17 cellular contexts compared by ENCODE assay signal in the genomic region with DNA sequence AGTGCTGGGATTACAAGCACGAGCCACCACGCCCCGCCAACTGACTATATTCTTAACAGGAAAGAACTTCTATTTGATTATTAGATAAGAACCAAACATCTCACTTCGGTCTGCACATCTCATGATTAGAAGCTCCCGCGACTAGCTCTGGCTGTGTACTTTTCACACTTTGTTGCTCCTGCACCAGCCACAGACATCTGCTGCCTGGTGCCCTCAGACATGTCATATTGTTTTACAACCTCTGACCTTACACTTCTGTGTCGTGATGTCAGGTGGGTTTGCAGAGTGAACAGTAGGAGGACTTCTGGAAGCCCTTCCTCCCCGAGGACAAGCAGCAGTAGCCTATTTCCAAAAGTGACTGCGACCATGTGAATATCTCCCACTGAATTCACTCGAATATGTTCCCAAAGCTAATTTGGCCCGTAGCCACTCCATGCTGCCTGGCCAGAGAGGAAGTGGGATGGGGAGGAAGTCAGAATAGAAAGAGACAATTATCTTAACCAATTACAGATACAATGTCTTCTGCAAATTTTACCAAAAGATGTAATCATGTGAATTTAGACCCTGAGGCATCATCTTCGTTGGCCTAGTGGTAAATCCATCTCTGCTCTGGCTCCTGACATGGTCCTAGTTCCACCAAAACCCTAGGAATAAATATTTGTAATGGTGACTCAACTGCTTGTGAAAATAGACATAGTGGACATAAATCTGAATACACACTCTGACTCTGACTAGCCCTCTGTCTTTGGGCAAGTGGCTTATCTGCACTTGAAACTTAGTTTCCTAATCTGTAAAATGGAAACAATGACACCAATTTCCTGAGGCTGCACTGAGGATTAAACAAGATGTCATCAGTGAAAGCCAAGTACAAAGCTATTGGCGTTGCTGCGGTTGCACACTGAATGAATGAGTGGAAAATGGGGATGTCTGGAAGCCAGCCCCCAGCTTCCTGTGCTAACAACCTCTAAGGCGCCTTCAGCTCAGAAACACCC.
A peak's percentile ranks its signal among the peaks of the same experiment; 100 is the strongest.
DNase-seq lines count a peak whose midpoint lies in the region; ATAC-seq and TF ChIP-seq lines count a peak whose summit lies in the region.
"Had no signal": no experiment of that assay in that cellular context is flagged by ENCODE, and none has a peak within 500 bp of the region (broad histone marks: within the 10 kb centered on the region; RNA-seq: fewer than 3 reads in every experiment).

No MANE protein-coding gene starts in this region.

- H3K4me3 Mint-ChIP-seq in activated naive CD4-positive, alpha-beta T cell treated with anti-CD3 and anti-CD28 coated beads for 36 hours: no peak overlapping the region
- no peak overlapping the region for H3K4me3 Mint-ChIP-seq in activated T-cell treated with anti-CD3 and anti-CD28 coated beads, Interleukin-2, amount 50 U/mL, for 72 hours
- H3K4me3 Mint-ChIP-seq in progenitor cell of endocrine pancreas (ENCODE audit: low read depth): no peak overlapping the region
- H3K4me3 Mint-ChIP-seq: endodermal cell had no signal

- H2AFZ ChIP-seq in SK-N-SH (ENCODE audit: low read depth): no peak overlapping the region

- no peak overlapping the region for H3K27ac Mint-ChIP-seq in activated naive CD4-positive, alpha-beta T cell treated with anti-CD3 and anti-CD28 coated beads for 36 hours
- no peak overlapping the region for H3K27ac Mint-ChIP-seq in activated T-cell treated with anti-CD3 and anti-CD28 coated beads, Interleukin-2, amount 50 U/mL, for 72 hours
- H3K27ac Mint-ChIP-seq in progenitor cell of endocrine pancreas: peak overlapping the region; percentile 34
- H3K27ac Mint-ChIP-seq: endodermal cell had no signal

- POLR2A ChIA-PET in SK-N-SH (lab: Yijun Ruan, JAX): interaction anchor here (0.6 kb wide), 1 partner anchor 52 kb away, joined by 4 read pairs; no protein-coding TSS in a partner anchor

- H3K36me3 ChIP-seq in body of pancreas (replicated peaks in 1 of 2; ENCODE audit: insufficient read depth in 1 of 2, low read depth in 2 of 2) (no peaks in the 10 kb centered on the region), SK-N-SH (replicated peaks in 1 of 2; ENCODE audit: control insufficient read depth in 1 of 2, insufficient read depth in 2 of 2, low read length in 1 of 2) (no peaks in the 10 kb centered on the region)
- H3K36me3 ChIP-seq: adrenal gland, neutrophil, right atrium auricular region had no signal

- H3K4me1 ChIP-seq in body of pancreas: no peaks in the 10 kb centered on the region
- H3K4me1 ChIP-seq in SK-N-SH (ENCODE audit: control insufficient read depth in 1 of 2, insufficient read depth in 2 of 2, low read depth in 1 of 2, low read length in 1 of 2): peaks cover 0 to 5% of the 10 kb centered on the region in 2 experiments; a peak in 1 of 4 replicates
- H3K4me1 ChIP-seq: adrenal gland, right atrium auricular region had no signal

- H3K27ac ChIP-seq in body of pancreas: no peak overlapping the region
- no peak overlapping the region; a peak in 1 of 4 replicates for H3K27ac ChIP-seq in SK-N-SH (ENCODE audit: low read depth in 2 of 2, low read length in 1 of 2)
- H3K27ac ChIP-seq: adrenal gland, neutrophil, right atrium auricular region had no signal

- H3K79me2 ChIP-seq in SK-N-SH (ENCODE audit: insufficient read depth): no peaks in the 10 kb centered on the region

- TF ChIP-seq RAD21 in SK-N-SH (IDR thresholded peaks at IDR 0.05; ENCODE audit: low read length): no peak

- no peaks in the 10 kb centered on the region for H3K9me2 ChIP-seq in SK-N-SH

- CTCF ChIA-PET in activated naive CD4-positive, alpha-beta T cell treated with anti-CD3 and anti-CD28 coated beads for 36 hours (lab: Charles Lee): interaction anchor here (0.8 kb wide), 1 partner anchor 9 kb away, joined by 3 read pairs; no protein-coding TSS in a partner anchor
- CTCF ChIA-PET in SK-N-SH (lab: Yijun Ruan, JAX): interaction anchor here (0.8 to 4.8 kb wide), 4 partner anchors 20 to 539 kb away, joined by 3 to 19 read pairs (median 3); no protein-coding TSS in a partner anchor

- H3K4me2 ChIP-seq in SK-N-SH: no peak overlapping the region

- no peaks in the 10 kb centered on the region for H3K27me3 ChIP-seq in body of pancreas
- no peaks in the 10 kb centered on the region for H3K27me3 ChIP-seq in SK-N-SH (ENCODE audit: insufficient read depth)
- H3K27me3 ChIP-seq: adrenal gland, neutrophil, right atrium auricular region had no signal

- TF ChIP-seq EP300 in SK-N-SH (IDR thresholded peaks at IDR 0.05; ENCODE audit: borderline replicate concordance in 1 of 2, low read depth in 1 of 2, low read length in 1 of 2): no peak

- H3K36me3 Mint-ChIP-seq in activated naive CD4-positive, alpha-beta T cell treated with anti-CD3 and anti-CD28 coated beads for 36 hours (ENCODE audit: low read depth): no peaks in the 10 kb centered on the region
- no peaks in the 10 kb centered on the region for H3K36me3 Mint-ChIP-seq in activated T-cell treated with anti-CD3 and anti-CD28 coated beads, Interleukin-2, amount 50 U/mL, for 72 hours (ENCODE audit: insufficient read depth in 2 of 2)
- H3K36me3 Mint-ChIP-seq in progenitor cell of endocrine pancreas (ENCODE audit: insufficient read depth): no peaks in the 10 kb centered on the region

- 68 to 71% methylated on average over 15 of the region's 15 CpGs for WGBS in body of pancreas, 2 donors
- 36% methylated on average over 15 of the region's 15 CpGs for WGBS in SK-N-SH (ENCODE audit: low lambda C conversion rate)

- H3K9ac ChIP-seq in SK-N-SH: no peak overlapping the region

- no peak overlapping the region for H3K4me3 ChIP-seq in body of pancreas
- H3K4me3 ChIP-seq in SK-N-SH (ENCODE audit: low read depth in 2 of 2, low read length in 1 of 2): no peak overlapping the region
- H3K4me3 ChIP-seq: adrenal gland, right atrium auricular region had no signal

- ATAC-seq in activated T-cell treated with anti-CD3 and anti-CD28 coated beads, Interleukin-2, amount 50 U/mL, for 72 hours (replicated peaks in 1 of 2): peak; percentile 66 to 74
- no peak for ATAC-seq in body of pancreas
- ATAC-seq in HG03565 (IDR thresholded peaks at IDR 0.05; ENCODE audit: unreplicated experiment): no peak

- peaks cover 9% of the 10 kb centered on the region for H3K4me1 Mint-ChIP-seq in activated naive CD4-positive, alpha-beta T cell treated with anti-CD3 and anti-CD28 coated beads for 36 hours (ENCODE audit: low read depth)
- peaks cover 22% of the 10 kb centered on the region for H3K4me1 Mint-ChIP-seq in activated T-cell treated with anti-CD3 and anti-CD28 coated beads, Interleukin-2, amount 50 U/mL, for 72 hours (ENCODE audit: low read depth)
- H3K4me1 Mint-ChIP-seq in progenitor cell of endocrine pancreas (ENCODE audit: low read depth): peaks cover 7% of the 10 kb centered on the region

- no peaks in the 10 kb centered on the region for H3K9me3 Mint-ChIP-seq in activated naive CD4-positive, alpha-beta T cell treated with anti-CD3 and anti-CD28 coated beads for 36 hours
- peaks cover 3 to 7% of the 10 kb centered on the region in 2 donors for H3K9me3 Mint-ChIP-seq in activated T-cell treated with anti-CD3 and anti-CD28 coated beads, Interleukin-2, amount 50 U/mL, for 72 hours
- H3K9me3 Mint-ChIP-seq in progenitor cell of endocrine pancreas (ENCODE audit: low read depth): peaks cover 2% of the 10 kb centered on the region
- H3K9me3 Mint-ChIP-seq: endodermal cell had no signal

- DNase-seq in activated naive CD4-positive, alpha-beta T cell treated with anti-CD3 and anti-CD28 coated beads for 36 hours: peak; percentile 53
- DNase-seq in activated naive CD4-positive, alpha-beta T cell treated with anti-CD3 and anti-CD28 coated beads, Interleukin-2, amount 50 U/mL, for 16 hours: no peak
- peak; percentile 3 for DNase-seq in M059J (ENCODE audit: low read depth)
- DNase-seq in activated T-cell treated with anti-CD3 and anti-CD28 coated beads, Interleukin-2, amount 50 U/mL, for 72 hours: peak in 1 of 2 donors; percentile 34
- DNase-seq in progenitor cell of endocrine pancreas (ENCODE audit: low spot score, unreplicated experiment): no peak
- DNase-seq in body of pancreas: no peak
- DNase-seq in SK-N-SH: no peak
- DNase-seq: activated CD4-positive, CD25-positive, alpha-beta regulatory T cell; adrenal gland; cerebellar nuclear complex; endodermal cell; hypothalamus; NCI-H146; stimulated activated CD8-positive, alpha-beta memory T cell treated with anti-CD3 and anti-CD28 coated beads, Interleukin-4, amount 100 ng/mL, for 48 hours had no signal

- no peaks in the 10 kb centered on the region for H3K9me3 ChIP-seq in body of pancreas
- H3K9me3 ChIP-seq in SK-N-SH: no peaks in the 10 kb centered on the region
- H3K9me3 ChIP-seq: adrenal gland, neutrophil, right atrium auricular region had no signal

- intact Hi-C loops in activated naive CD4-positive, alpha-beta T cell treated with anti-CD3 and anti-CD28 coated beads for 36 hours (cut with micrococcal nuclease): loop anchor here (10.0 kb wide), 1 partner anchor 536 kb away; no protein-coding TSS in a partner anchor
- intact Hi-C loops in body of pancreas (cut with DNase I): no loop called here

- no peak for TF ChIP-seq POLR2A in body of pancreas (IDR thresholded peaks at IDR 0.05)

- no peaks in the 10 kb centered on the region for H3F3A ChIP-seq in SK-N-SH (replicated peaks; ENCODE audit: insufficient read depth)

- no peak for TF ChIP-seq CTCF in progenitor cell of endocrine pancreas (IDR thresholded peaks at IDR 0.05; ENCODE audit: unreplicated experiment)
- TF ChIP-seq CTCF in body of pancreas (IDR thresholded peaks at IDR 0.05): no peak
- no peak for TF ChIP-seq CTCF in SK-N-SH (IDR thresholded peaks at IDR 0.05)

- no peaks in the 10 kb centered on the region for H4K20me1 ChIP-seq in SK-N-SH (ENCODE audit: insufficient read depth)

- peaks cover 8% of the 10 kb centered on the region for H3K27me3 Mint-ChIP-seq in activated naive CD4-positive, alpha-beta T cell treated with anti-CD3 and anti-CD28 coated beads for 36 hours (ENCODE audit: low read depth)
- H3K27me3 Mint-ChIP-seq in activated T-cell treated with anti-CD3 and anti-CD28 coated beads, Interleukin-2, amount 50 U/mL, for 72 hours (ENCODE audit: low read depth): peaks cover 41% of the 10 kb centered on the region
- peaks cover 4% of the 10 kb centered on the region for H3K27me3 Mint-ChIP-seq in progenitor cell of endocrine pancreas

TF ChIP-seq in SK-N-SH, 30 proteins besides CTCF, POLR2A, EP300 and RAD21 (continues in another document):
- TF ChIP-seq NFIC (IDR thresholded peaks at IDR 0.05; ENCODE audit: borderline replicate concordance): no peak
- TF ChIP-seq, protein P1, sequence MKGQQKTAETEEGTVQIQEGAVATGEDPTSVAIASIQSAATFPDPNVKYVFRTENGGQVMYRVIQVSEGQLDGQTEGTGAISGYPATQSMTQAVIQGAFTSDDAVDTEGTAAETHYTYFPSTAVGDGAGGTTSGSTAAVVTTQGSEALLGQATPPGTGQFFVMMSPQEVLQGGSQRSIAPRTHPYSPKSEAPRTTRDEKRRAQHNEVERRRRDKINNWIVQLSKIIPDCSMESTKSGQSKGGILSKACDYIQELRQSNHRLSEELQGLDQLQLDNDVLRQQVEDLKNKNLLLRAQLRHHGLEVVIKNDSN (IDR thresholded peaks at IDR 0.05; ENCODE audit: borderline replicate concordance, low read depth): no peak
- TF ChIP-seq JUND (IDR thresholded peaks at IDR 0.05): no peak
- TF ChIP-seq RXRA (IDR thresholded peaks at IDR 0.05; ENCODE audit: borderline replicate concordance, low read depth): no peak

Comparison
In these comparisons a context has a peak if more than half of its experiments do, and no peak if none do; other contexts are left out.
1. DNase-seq: peak in activated naive CD4-positive, alpha-beta T cell treated with anti-CD3 and anti-CD28 coated beads for 36 hours (single experiment) and M059J (single experiment); none in activated naive CD4-positive, alpha-beta T cell treated with anti-CD3 and anti-CD28 coated beads, Interleukin-2, amount 50 U/mL, for 16 hours (single experiment), progenitor cell of endocrine pancreas (single experiment), body of pancreas (0 of 4) and SK-N-SH (single experiment).
2. ATAC-seq: peak in activated T-cell treated with anti-CD3 and anti-CD28 coated beads, Interleukin-2, amount 50 U/mL, for 72 hours (2 of 2); none in body of pancreas (single experiment) and HG03565 (single experiment).